In the genomic region with DNA sequence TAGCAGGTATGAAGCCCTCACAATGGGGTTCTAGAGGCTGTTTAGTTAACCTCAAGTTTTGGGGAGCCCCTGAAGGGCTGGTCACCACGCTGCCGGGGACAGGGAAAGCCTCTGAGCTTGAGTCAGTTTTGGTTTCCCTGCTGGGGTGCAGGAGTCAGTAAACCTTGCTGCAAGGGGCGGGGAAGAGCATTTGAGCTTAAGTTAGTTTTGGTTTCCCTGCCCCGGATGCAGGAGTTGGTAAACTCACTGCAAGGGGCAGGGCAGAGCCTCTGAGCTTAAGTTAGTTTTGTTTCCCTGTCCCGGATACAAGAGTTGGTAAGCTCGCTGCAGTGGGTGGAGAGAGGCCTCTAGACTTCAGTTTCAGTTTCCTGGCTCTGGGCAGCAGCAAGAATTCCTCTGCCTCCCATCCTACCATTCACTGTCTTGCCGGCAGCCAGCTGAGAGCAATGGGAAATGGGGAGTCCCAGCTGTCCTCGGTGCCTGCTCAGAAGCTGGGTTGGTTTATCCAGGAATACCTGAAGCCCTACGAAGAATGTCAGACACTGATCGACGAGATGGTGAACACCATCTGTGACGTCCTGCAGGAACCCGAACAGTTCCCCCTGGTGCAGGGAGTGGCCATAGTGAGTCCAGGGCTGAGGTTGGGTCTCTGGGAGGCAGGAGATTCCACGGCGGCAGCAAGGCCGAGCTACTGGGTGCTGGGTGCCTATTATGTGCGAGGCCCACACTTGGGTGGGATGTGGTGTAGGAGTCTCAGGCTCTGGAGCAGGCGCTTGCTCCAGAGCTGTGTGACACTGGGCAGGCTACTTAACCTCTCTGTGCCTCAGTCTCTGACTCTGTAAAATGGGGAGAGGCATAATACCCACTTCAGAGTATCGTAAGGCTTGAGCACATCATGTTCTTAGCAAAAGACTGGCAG, we compare ENCODE assay signal across 8 cellular contexts. TPM values are rescaled to one million over a fixed set of nuclear protein-coding genes. Genes with fewer than 3 reads are reported as not detected.
DNase-seq lines count a peak whose midpoint lies in the region; ATAC-seq lines count a peak whose summit lies in the region.

A gene with protein sequence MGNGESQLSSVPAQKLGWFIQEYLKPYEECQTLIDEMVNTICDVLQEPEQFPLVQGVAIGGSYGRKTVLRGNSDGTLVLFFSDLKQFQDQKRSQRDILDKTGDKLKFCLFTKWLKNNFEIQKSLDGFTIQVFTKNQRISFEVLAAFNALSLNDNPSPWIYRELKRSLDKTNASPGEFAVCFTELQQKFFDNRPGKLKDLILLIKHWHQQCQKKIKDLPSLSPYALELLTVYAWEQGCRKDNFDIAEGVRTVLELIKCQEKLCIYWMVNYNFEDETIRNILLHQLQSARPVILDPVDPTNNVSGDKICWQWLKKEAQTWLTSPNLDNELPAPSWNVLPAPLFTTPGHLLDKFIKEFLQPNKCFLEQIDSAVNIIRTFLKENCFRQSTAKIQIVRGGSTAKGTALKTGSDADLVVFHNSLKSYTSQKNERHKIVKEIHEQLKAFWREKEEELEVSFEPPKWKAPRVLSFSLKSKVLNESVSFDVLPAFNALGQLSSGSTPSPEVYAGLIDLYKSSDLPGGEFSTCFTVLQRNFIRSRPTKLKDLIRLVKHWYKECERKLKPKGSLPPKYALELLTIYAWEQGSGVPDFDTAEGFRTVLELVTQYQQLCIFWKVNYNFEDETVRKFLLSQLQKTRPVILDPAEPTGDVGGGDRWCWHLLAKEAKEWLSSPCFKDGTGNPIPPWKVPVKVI (plus strand): TSS at position 357 of the 919 bp plus-strand sequence. CDS start 90 bp downstream, at position 447.

- H3K4me3 Mint-ChIP-seq in stimulated activated memory B cell treated with anti-CD40 and anti-IgM and Interleukin-4, amounts not matched to agents 10 μg/mL and 1 μg/mL and 100 μg/mL, for 72 hours, result peak within 1 kb of the TSS; percentile 99

- peaks cover 4% of the 10 kb centered on the region for H3K9me3 Mint-ChIP-seq in stimulated activated memory B cell treated with anti-CD40 and anti-IgM and Interleukin-4, amounts not matched to agents 10 μg/mL and 1 μg/mL and 100 μg/mL, for 72 hours

- H3K27me3 Mint-ChIP-seq in stimulated activated memory B cell treated with anti-CD40 and anti-IgM and Interleukin-4, amounts not matched to agents 10 μg/mL and 1 μg/mL and 100 μg/mL, for 72 hours, result no peaks in the 10 kb centered on the region

- ATAC-seq in GM19397 (IDR thresholded peaks at IDR 0.05; ENCODE audit: unreplicated experiment) (peak; percentile 77), HG03565 (IDR thresholded peaks at IDR 0.05; ENCODE audit: unreplicated experiment) (peak; percentile 83)
- ATAC-seq in stimulated activated memory B cell treated with anti-CD40 and anti-IgM and Interleukin-4, amounts not matched to agents 10 μg/mL and 1 μg/mL and 100 μg/mL, for 72 hours, result peak; percentile 96

- peak; percentile 59 for DNase-seq in Ammon's horn (ENCODE audit: low spot score)
- peak; percentile 75 to 77 for DNase-seq in activated CD4-positive, alpha-beta T cell treated with anti-CD3 and anti-CD28 coated beads for 4 hours
- DNase-seq in dermis microvascular lymphatic vessel endothelial cell (ENCODE audit: low read depth in 2 of 2), result peak; percentile 17 to 52
- peak; percentile 57 for DNase-seq in mucosa of gallbladder (ENCODE audit: low spot score)
- no peak for DNase-seq in NCI-H2227 (lab: John Stamatoyannopoulos, UW; ENCODE audit: unreplicated experiment)

- peaks cover 58% of the 10 kb centered on the region for H3K4me1 Mint-ChIP-seq in stimulated activated memory B cell treated with anti-CD40 and anti-IgM and Interleukin-4, amounts not matched to agents 10 μg/mL and 1 μg/mL and 100 μg/mL, for 72 hours

- peaks cover 21% of the 10 kb centered on the region for H3K36me3 Mint-ChIP-seq in stimulated activated memory B cell treated with anti-CD40 and anti-IgM and Interleukin-4, amounts not matched to agents 10 μg/mL and 1 μg/mL and 100 μg/mL, for 72 hours

- H3K27ac Mint-ChIP-seq in stimulated activated memory B cell treated with anti-CD40 and anti-IgM and Interleukin-4, amounts not matched to agents 10 μg/mL and 1 μg/mL and 100 μg/mL, for 72 hours, result peak within 1 kb of the TSS; percentile 98

RNA-seq across cellular contexts. Expression of the gene that starts here (rescaled TPM):
- total RNA-seq in dermis microvascular lymphatic vessel endothelial cell (2.9 and 4.5 TPM in 2 replicates), mucosa of gallbladder (5.8 TPM)
